In the genomic region with DNA sequence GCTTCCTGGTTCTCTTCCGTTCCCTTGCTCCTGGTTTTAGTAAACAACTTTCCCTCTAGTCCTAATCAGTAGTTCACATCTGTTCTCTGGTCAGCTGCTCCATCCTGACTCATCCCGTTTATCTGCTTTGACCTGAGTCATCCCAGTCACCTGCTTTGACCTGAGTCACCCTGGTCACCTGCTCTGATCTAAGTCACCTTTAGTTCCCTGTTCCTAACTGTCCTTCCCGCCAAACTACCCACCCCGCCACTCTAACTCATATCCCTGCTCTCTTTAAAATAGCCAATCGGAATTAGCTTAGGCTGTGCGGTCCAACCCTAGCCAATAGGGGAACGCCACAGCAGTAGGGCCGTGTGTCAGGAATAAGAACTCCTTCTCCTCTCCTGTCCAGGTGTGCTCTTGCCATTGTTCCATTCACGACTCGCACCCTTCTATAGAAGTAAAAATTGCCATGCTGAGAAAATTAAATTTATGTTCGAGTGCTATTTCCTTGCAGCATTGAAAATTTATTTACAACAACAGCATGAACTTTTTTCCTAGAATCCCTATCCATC, we compare ENCODE assay signal across 11 cellular contexts. TPM values are rescaled to one million over a fixed set of nuclear protein-coding genes. Genes with fewer than 3 reads are reported as not detected.
DNase-seq lines count a peak whose midpoint lies in the region; ATAC-seq and TF ChIP-seq lines count a peak whose summit lies in the region.
"Had no signal": no experiment of that assay in that cellular context is flagged by ENCODE, and none has a peak within 500 bp of the region (broad histone marks: within the 10 kb centered on the region; RNA-seq: fewer than 3 reads in every experiment).

No MANE protein-coding gene starts in this region.

- H3K4me3 ChIP-seq in upper lobe of right lung, result no peak overlapping the region
- H3K4me3 ChIP-seq in H7 (ENCODE audit: insufficient read depth, low read depth, low read length), result no peak overlapping the region
- H3K4me3 ChIP-seq: cardiac muscle cell, thoracic aorta had no signal

- POLR2A ChIA-PET in activated naive CD8-positive, alpha-beta T cell treated with anti-CD3 and anti-CD28 coated beads, Interleukin-2, amount 10 ng/mL, durations not matched to agents 7 days and 5 days (lab: Charles Lee), result no interaction called here

- ATAC-seq in activated naive CD8-positive, alpha-beta T cell treated with anti-CD3 and anti-CD28 coated beads, Interleukin-2, amount 10 ng/mL, durations not matched to agents 7 days and 5 days (ENCODE audit: low read depth), result no peak
- ATAC-seq in upper lobe of right lung, result no peak
- ATAC-seq: left ventricle myocardium superior had no signal

- H3K9me3 Mint-ChIP-seq in activated naive CD4-positive, alpha-beta T cell treated with anti-CD3 and anti-CD28 coated beads, Interleukin-2, amount 50 U/mL, for 24 hours, result no peaks in the 10 kb centered on the region
- peaks cover 6% of the 10 kb centered on the region for H3K9me3 Mint-ChIP-seq in activated naive CD8-positive, alpha-beta T cell treated with anti-CD3 and anti-CD28 coated beads, Interleukin-2, amount 10 ng/mL, durations not matched to agents 7 days and 5 days

- peak overlapping the region; percentile 4 for H3K27ac Mint-ChIP-seq in activated naive CD4-positive, alpha-beta T cell treated with anti-CD3 and anti-CD28 coated beads, Interleukin-2, amount 50 U/mL, for 24 hours
- H3K27ac Mint-ChIP-seq in activated naive CD8-positive, alpha-beta T cell treated with anti-CD3 and anti-CD28 coated beads, Interleukin-2, amount 10 ng/mL, durations not matched to agents 7 days and 5 days, result peak overlapping the region; percentile 24

- no peak overlapping the region for H3K27ac ChIP-seq in upper lobe of right lung
- H3K27ac ChIP-seq: cardiac muscle cell had no signal

- H3K4me3 Mint-ChIP-seq in activated naive CD4-positive, alpha-beta T cell treated with anti-CD3 and anti-CD28 coated beads, Interleukin-2, amount 50 U/mL, for 24 hours, result no peak overlapping the region
- no peak overlapping the region for H3K4me3 Mint-ChIP-seq in activated naive CD8-positive, alpha-beta T cell treated with anti-CD3 and anti-CD28 coated beads, Interleukin-2, amount 10 ng/mL, durations not matched to agents 7 days and 5 days

- H3K4me1 ChIP-seq in upper lobe of right lung, result peaks cover 11% of the 10 kb centered on the region

- H3K27me3 ChIP-seq in upper lobe of right lung, result peaks cover 4% of the 10 kb centered on the region
- peaks cover 10% of the 10 kb centered on the region for H3K27me3 ChIP-seq in H7 (ENCODE audit: control insufficient read depth, insufficient read depth, low read length)
- H3K27me3 ChIP-seq: cardiac muscle cell had no signal

- H3K36me3 ChIP-seq in upper lobe of right lung, result no peaks in the 10 kb centered on the region
- H3K36me3 ChIP-seq in H7 (replicated peaks; ENCODE audit: control insufficient read depth, insufficient read depth, low read length), result no peaks in the 10 kb centered on the region
- H3K36me3 ChIP-seq: cardiac muscle cell, thoracic aorta had no signal

- H3K9me3 ChIP-seq in upper lobe of right lung, result no peaks in the 10 kb centered on the region
- H3K9me3 ChIP-seq: thoracic aorta had no signal

- TF ChIP-seq CTCF in upper lobe of right lung (IDR thresholded peaks at IDR 0.05), result no peak

- DNase-seq in activated naive CD4-positive, alpha-beta T cell (lab: John Stamatoyannopoulos, UW), result no peak
- DNase-seq in activated naive CD8-positive, alpha-beta T cell treated with anti-CD3 and anti-CD28 coated beads, Interleukin-2, amount 10 ng/mL, durations not matched to agents 7 days and 5 days, result no peak
- DNase-seq in iris pigment epithelial cell (ENCODE audit: low read depth) (peak; percentile 64), upper lobe of right lung (peak; percentile 6), SHP77 (lab: John Stamatoyannopoulos, UW) (no peak), H7 (no peak), NCI-H1048 (lab: John Stamatoyannopoulos, UW) (no peak)
- DNase-seq: left ventricle myocardium superior had no signal

- H3K36me3 Mint-ChIP-seq in activated naive CD4-positive, alpha-beta T cell treated with anti-CD3 and anti-CD28 coated beads, Interleukin-2, amount 50 U/mL, for 24 hours, result no peaks in the 10 kb centered on the region
- peaks cover 8% of the 10 kb centered on the region for H3K36me3 Mint-ChIP-seq in activated naive CD8-positive, alpha-beta T cell treated with anti-CD3 and anti-CD28 coated beads, Interleukin-2, amount 10 ng/mL, durations not matched to agents 7 days and 5 days

- no peaks in the 10 kb centered on the region for H3K27me3 Mint-ChIP-seq in activated naive CD4-positive, alpha-beta T cell treated with anti-CD3 and anti-CD28 coated beads, Interleukin-2, amount 50 U/mL, for 24 hours
- peaks cover 4% of the 10 kb centered on the region for H3K27me3 Mint-ChIP-seq in activated naive CD8-positive, alpha-beta T cell treated with anti-CD3 and anti-CD28 coated beads, Interleukin-2, amount 10 ng/mL, durations not matched to agents 7 days and 5 days

- peaks cover 17% of the 10 kb centered on the region for H3K4me1 Mint-ChIP-seq in activated naive CD4-positive, alpha-beta T cell treated with anti-CD3 and anti-CD28 coated beads, Interleukin-2, amount 50 U/mL, for 24 hours
- H3K4me1 Mint-ChIP-seq in activated naive CD8-positive, alpha-beta T cell treated with anti-CD3 and anti-CD28 coated beads, Interleukin-2, amount 10 ng/mL, durations not matched to agents 7 days and 5 days, result peaks cover 11% of the 10 kb centered on the region

- intact Hi-C loops in upper lobe of right lung (cut with DNase I), result no loop called here

RNA-seq across cellular contexts. Expression of gene ANKRD33, which starts 3.1 kb away (rescaled TPM):
- total RNA-seq in activated naive CD8-positive, alpha-beta T cell treated with anti-CD3 and anti-CD28 coated beads, Interleukin-2, amount 10 ng/mL, durations not matched to agents 7 days and 5 days, result not detected
- total RNA-seq in upper lobe of right lung, result not detected
- 0.17 and 1.6 TPM in 2 replicates for total RNA-seq in H7 (2014; rRNA removed; shearing (Covaris generic))
- total RNA-seq: left ventricle myocardium superior, thoracic aorta had no signal

RNA-seq across cellular contexts. Expression of gene ACVRL1, which starts 22.6 kb away (rescaled TPM):
- not detected for total RNA-seq in activated naive CD8-positive, alpha-beta T cell treated with anti-CD3 and anti-CD28 coated beads, Interleukin-2, amount 10 ng/mL, durations not matched to agents 7 days and 5 days
- total RNA-seq in upper lobe of right lung, result 223 TPM
- total RNA-seq in H7 (2014; rRNA removed; shearing (Covaris generic)), result 0.07 and 0.33 TPM in 2 replicates

RNA-seq across cellular contexts. Expression of gene FIGNL2, which starts 36.2 kb away (rescaled TPM):
- 1 to 10 TPM in 1 of 2 experiments, under 1 TPM in 1; 0.74 to 1.1 TPM for total RNA-seq in activated naive CD8-positive, alpha-beta T cell treated with anti-CD3 and anti-CD28 coated beads, Interleukin-2, amount 10 ng/mL, durations not matched to agents 7 days and 5 days
- 1.5 TPM for total RNA-seq in upper lobe of right lung
- 5.0 and 5.8 TPM in 2 replicates for total RNA-seq in H7 (2014; rRNA removed; shearing (Covaris generic))

Comparison
In these comparisons a context has a peak if more than half of its experiments do, and no peak if none do; other contexts are left out.
1. DNase-seq: peak in iris pigment epithelial cell (single experiment) and upper lobe of right lung (single experiment); none in activated naive CD4-positive, alpha-beta T cell (0 of 4), activated naive CD8-positive, alpha-beta T cell treated with anti-CD3 and anti-CD28 coated beads, Interleukin-2, amount 10 ng/mL, durations not matched to agents 7 days and 5 days (single experiment), SHP77 (0 of 2), H7 (single experiment) and NCI-H1048 (single experiment).
2. RNA of gene ACVRL1, which starts 22.6 kb away (total RNA-seq): 223 TPM in upper lobe of right lung (single experiment); 0.07 to 0.33 TPM in H7 and not detected in activated naive CD8-positive, alpha-beta T cell treated with anti-CD3 and anti-CD28 coated beads, Interleukin-2, amount 10 ng/mL, durations not matched to agents 7 days and 5 days; every median in the first group is over 100 times any median in the second.